8 cellular contexts compared by ENCODE assay signal in genomic region chr1:33338495-33339211, GRCh38. TPM values are rescaled to one million over a fixed set of nuclear protein-coding genes. Genes with fewer than 3 reads are reported as not detected.
DNase-seq lines count a peak whose midpoint lies in the region; ATAC-seq and TF ChIP-seq lines count a peak whose summit lies in the region.

No MANE protein-coding gene starts in this region.

- ATAC-seq in HG03159 (IDR thresholded peaks at IDR 0.05; ENCODE audit: unreplicated experiment) (no peak), GM19455 (IDR thresholded peaks at IDR 0.05; ENCODE audit: unreplicated experiment) (no peak), HG02678 (IDR thresholded peaks at IDR 0.05; ENCODE audit: unreplicated experiment) (no peak)

- WGBS in lower leg skin, 2 donors: 16 to 22% methylated on average over 13 of the region's 13 CpGs
- WGBS in tibial nerve, 2 donors: 5 to 10% methylated on average over 13 of the region's 13 CpGs

- intact Hi-C loops in lower leg skin (cut with DNase I; ENCODE audit: low total_unique reads): no loop called here

- H3K4me1 ChIP-seq in tibial nerve: peaks cover 3 to 100% (median 90%) of the 10 kb centered on the region in 4 donors

- peak overlapping the region; percentile 70 to 98 (median 92) for H3K27ac ChIP-seq in tibial nerve

- H3K4me3 ChIP-seq in choroid plexus epithelial cell (ENCODE audit: low read depth, low read length) (peak overlapping the region; percentile 11), lower leg skin (ENCODE audit: low read depth, poor library complexity, severe bottlenecking) (no peak overlapping the region), tibial nerve (peak overlapping the region; percentile 6 to 32 (median 16))

- H3K9me3 ChIP-seq in tibial nerve: no peaks in the 10 kb centered on the region

- TF ChIP-seq POLR2A in lower leg skin (IDR thresholded peaks at IDR 0.05) (no peak), tibial nerve (IDR thresholded peaks at IDR 0.05) (peak; percentile 54 to 77)

- DNase-seq in NCI-H146 treated with DMSO at 0.1 percent for 48 hours (lab: John Stamatoyannopoulos, UW; ENCODE audit: unreplicated experiment) (peak; percentile 16), choroid plexus epithelial cell (ENCODE audit: low read depth) (peak; percentile 99), lower leg skin (ENCODE audit: low spot score in 2 of 2) (peak; percentile 82 to 88), tibial nerve (ENCODE audit: low spot score in 2 of 2) (peak; percentile 44 to 87), HT-29 (ENCODE audit: low spot score) (no peak)

- no peaks in the 10 kb centered on the region for H3K36me3 ChIP-seq in tibial nerve

- H3K27me3 ChIP-seq in tibial nerve: no peaks in the 10 kb centered on the region

- TF ChIP-seq EP300 in tibial nerve (IDR thresholded peaks at IDR 0.05): peak; percentile 89 to 99

- TF ChIP-seq CTCF in choroid plexus epithelial cell (conservative IDR thresholded peaks at IDR 0.05; ENCODE audit: low read depth, low read length) (no peak), lower leg skin (IDR thresholded peaks at IDR 0.05) (no peak), tibial nerve (IDR thresholded peaks at IDR 0.05) (no peak)

RNA-seq across cellular contexts. Expression of gene A3GALT2, which starts 17.8 kb away (rescaled TPM):
- not detected for total RNA-seq in lower leg skin
- under 1 TPM in 2 of 4 donors, not detected in 2; 0.42 to 0.66 TPM for total RNA-seq in tibial nerve
- total RNA-seq in HT-29 (2014; rRNA removed; shearing (Covaris generic)): 0.10 and 1.0 TPM in 2 replicates

Comparison
In these comparisons a context has a peak if more than half of its experiments do, and no peak if none do; other contexts are left out.
1. POLR2A ChIP-seq: peak in tibial nerve (2 of 2); none in lower leg skin (0 of 2).